9 cellular contexts compared by ENCODE assay signal in genomic region chr17:45740553-45741330, GRCh38. TPM values are rescaled to one million over a fixed set of nuclear protein-coding genes. Genes with fewer than 3 reads are reported as not detected.
DNase-seq lines count a peak whose midpoint lies in the region; ATAC-seq and TF ChIP-seq lines count a peak whose summit lies in the region.
"Had no signal": no experiment of that assay in that cellular context is flagged by ENCODE, and none has a peak within 500 bp of the region (broad histone marks: within the 10 kb centered on the region; RNA-seq: fewer than 3 reads in every experiment).

No MANE protein-coding gene starts in this region.

- no peaks in the 10 kb centered on the region for H3K36me3 Mint-ChIP-seq in naive thymus-derived CD8-positive, alpha-beta T cell

- H4K8ac ChIP-seq in trophoblast cell (ENCODE audit: low read depth, low read length): no peak overlapping the region

- TF ChIP-seq CTCF in Panc1 (IDR thresholded peaks at IDR 0.05): no peak

- no peaks in the 10 kb centered on the region for H3K9me3 Mint-ChIP-seq in naive thymus-derived CD8-positive, alpha-beta T cell

- no peak overlapping the region for H3K27ac ChIP-seq in Panc1 (ENCODE audit: low read length)
- H3K27ac ChIP-seq in trophoblast cell (ENCODE audit: low read depth, low read length): no peak overlapping the region
- H3K27ac ChIP-seq: epithelial cell of prostate had no signal

- no peak overlapping the region for H3K18ac ChIP-seq in trophoblast cell (ENCODE audit: low read length)

- H4K12ac ChIP-seq in trophoblast cell (ENCODE audit: low read depth, low read length): no peak overlapping the region

- BruUV-seq in Panc1 (replicated peaks; lab: Mats Ljungman, UMichigan): no TSS peak

- ATAC-seq in Panc1 (0 out of 2 replicates have a peak, but pooled peaks have one; percentile 51), HG03196 (IDR thresholded peaks at IDR 0.05; ENCODE audit: unreplicated experiment) (no peak), HG03342 (IDR thresholded peaks at IDR 0.05; ENCODE audit: unreplicated experiment) (no peak)
- peak; percentile 33 to 42 for ATAC-seq in naive thymus-derived CD8-positive, alpha-beta T cell

- no peak overlapping the region for H3K9ac ChIP-seq in trophoblast cell (ENCODE audit: low read length)

- no peak overlapping the region for H2BK12ac ChIP-seq in trophoblast cell (ENCODE audit: low read length)

- H3K9me3 ChIP-seq in Panc1 (ENCODE audit: control insufficient read depth, insufficient read depth, low read depth, low read length): no peaks in the 10 kb centered on the region
- no peaks in the 10 kb centered on the region for H3K9me3 ChIP-seq in trophoblast cell (ENCODE audit: insufficient read depth, low read depth, low read length)

- POLR2A ChIA-PET in Panc1 (lab: Charles Lee): no interaction called here
- POLR2A ChIA-PET in naive thymus-derived CD8-positive, alpha-beta T cell (lab: Charles Lee): no interaction called here

- H3K27ac Mint-ChIP-seq in naive thymus-derived CD8-positive, alpha-beta T cell: peak overlapping the region in 1 of 10 donors; percentile 26

- no peak overlapping the region for H3K14ac ChIP-seq in trophoblast cell (ENCODE audit: low read length)

- peaks cover 9 to 29% (median 17%) of the 10 kb centered on the region in 5 donors for H3K27me3 Mint-ChIP-seq in naive thymus-derived CD8-positive, alpha-beta T cell

- no peak overlapping the region for H2BK5ac ChIP-seq in trophoblast cell (ENCODE audit: low read depth, low read length, poor library complexity)

- H3K4me1 ChIP-seq in Panc1 (ENCODE audit: control insufficient read depth, insufficient read depth, low read length) (no peaks in the 10 kb centered on the region), trophoblast cell (ENCODE audit: control insufficient read depth in 1 of 2, insufficient read depth in 2 of 2, low read length in 2 of 2) (no peaks in the 10 kb centered on the region)

- CTCF ChIA-PET in Panc1 (lab: Charles Lee): no interaction called here

- H3K79me2 ChIP-seq in trophoblast cell (ENCODE audit: control insufficient read depth, insufficient read depth, low read length, poor library complexity): no peaks in the 10 kb centered on the region

- H3K4me3 ChIP-seq in Panc1 (ENCODE audit: low read depth in 2 of 2, low read length in 2 of 2): no peak overlapping the region
- H3K4me3 ChIP-seq in trophoblast cell (ENCODE audit: low read depth, low read length): no peak overlapping the region

- peak overlapping the region in 3 of 10 donors; percentile 15 to 48 (median 44) for H3K4me3 Mint-ChIP-seq in naive thymus-derived CD8-positive, alpha-beta T cell

- in situ Hi-C loops in Panc1 (cut with HindIII; ENCODE audit: low pct_unique_long_range_greater_than_20kb, low sequenced_read_pairs): no loop called here

- no peaks in the 10 kb centered on the region for H3K36me3 ChIP-seq in Panc1 (ENCODE audit: control insufficient read depth, insufficient read depth, low read length)
- H3K36me3 ChIP-seq in trophoblast cell (ENCODE audit: control insufficient read depth in 1 of 2, insufficient read depth in 2 of 2, low read length in 2 of 2): no peaks in the 10 kb centered on the region

- peaks cover 6% of the 10 kb centered on the region for H3K27me3 ChIP-seq in Panc1 (ENCODE audit: control insufficient read depth, insufficient read depth, low read length)
- H3K27me3 ChIP-seq in trophoblast cell (ENCODE audit: insufficient read depth, low read length): no peaks in the 10 kb centered on the region

- no peak overlapping the region for H3K4me2 ChIP-seq in trophoblast cell (ENCODE audit: low read length)

- no peak overlapping the region for H2AFZ ChIP-seq in trophoblast cell (ENCODE audit: insufficient read depth, low read length, poor library complexity)

- DNase-seq in DMS153 (lab: John Stamatoyannopoulos, UW): peak; percentile 80
- peak; percentile 64 for DNase-seq in HT-29 (ENCODE audit: low spot score)
- DNase-seq in Panc1 (ENCODE audit: low read depth, low spot score): no peak
- DNase-seq in ecto neural progenitor cell (ENCODE audit: low spot score): peak; percentile 95
- DNase-seq in naive thymus-derived CD8-positive, alpha-beta T cell: no peak
- no peak for DNase-seq in trophoblast cell

- H4K91ac ChIP-seq in trophoblast cell (ENCODE audit: low read depth, low read length): no peak overlapping the region

- no peak overlapping the region for H2AK5ac ChIP-seq in trophoblast cell (ENCODE audit: low read length)

- intact Hi-C loops in Panc1 (cut with micrococcal nuclease; ENCODE audit: unreplicated experiment): no loop called here

- no peak overlapping the region for H2BK120ac ChIP-seq in trophoblast cell (ENCODE audit: insufficient read depth, low read length, poor library complexity)

- H3K4me1 Mint-ChIP-seq in naive thymus-derived CD8-positive, alpha-beta T cell: peaks cover 0 to 6% (median 2%) of the 10 kb centered on the region in 4 donors

- no peaks in the 10 kb centered on the region for H3K79me1 ChIP-seq in trophoblast cell (ENCODE audit: low read length)

- no peak overlapping the region for H3K4ac ChIP-seq in trophoblast cell (ENCODE audit: low read depth, low read length)

- no CpG with 5 or more reads among the region's 5 CpGs for WGBS in trophoblast cell (ENCODE audit: extremely low coverage, insufficient coverage, insufficient read length)

- H3K23ac ChIP-seq in trophoblast cell (ENCODE audit: low read length): no peak overlapping the region

RNA-seq across cellular contexts. Expression of gene CRHR1, which starts 43.4 kb away (rescaled TPM):
- total RNA-seq in HT-29 (2014; rRNA removed; shearing (Covaris generic)): not detected in 2 replicates
- 0.15 TPM for total RNA-seq in Panc1 (2021; ENCODE audit: unreplicated experiment)
- polyA plus RNA-seq in Panc1 (2012; ENCODE audit: insufficient read length): not detected
- total RNA-seq in naive thymus-derived CD8-positive, alpha-beta T cell: not detected
- not detected for polyA plus RNA-seq in naive thymus-derived CD8-positive, alpha-beta T cell
- 0.04 and 0.14 TPM in 2 replicates for polyA plus RNA-seq in trophoblast cell (2013)

Comparison
In these comparisons a context has a peak if more than half of its experiments do, and no peak if none do; other contexts are left out.
1. DNase-seq: peak in DMS153 (single experiment), HT-29 (single experiment) and ecto neural progenitor cell (single experiment); none in Panc1 (single experiment), naive thymus-derived CD8-positive, alpha-beta T cell (0 of 10) and trophoblast cell (0 of 2).
2. ATAC-seq: peak in Panc1 (single experiment) and naive thymus-derived CD8-positive, alpha-beta T cell (2 of 2); none in HG03196 (single experiment) and HG03342 (single experiment).